In the genomic region with DNA sequence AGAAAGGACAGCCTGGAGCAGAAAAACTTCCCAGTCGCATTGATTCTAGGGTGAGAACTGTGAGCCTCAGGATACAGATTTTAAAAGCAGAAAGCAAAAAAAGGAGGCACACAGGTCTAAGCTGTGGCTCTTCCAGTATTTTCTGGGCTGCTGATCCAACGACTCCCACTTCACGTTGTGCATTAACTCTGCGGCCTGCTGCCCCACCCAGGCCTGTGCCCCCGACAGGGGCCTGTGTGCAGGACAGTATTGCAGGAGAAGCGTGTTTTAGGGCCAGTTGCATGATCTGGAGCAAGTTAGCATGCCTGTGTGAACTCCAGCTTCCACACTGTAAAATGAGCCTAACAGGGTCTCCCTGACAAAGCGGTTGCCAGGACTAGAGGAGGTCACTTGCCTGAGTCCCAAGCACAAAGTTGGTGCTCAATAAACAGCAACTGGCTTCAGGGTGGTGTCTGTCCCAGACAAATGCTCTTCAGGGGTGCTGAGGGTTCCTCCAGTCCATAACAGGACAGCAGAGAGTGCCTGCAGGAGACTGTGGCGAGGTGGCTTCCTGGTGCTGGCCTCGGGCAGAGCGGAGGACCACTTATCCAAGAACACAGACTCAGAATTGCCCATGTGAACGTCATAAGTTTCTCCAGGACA, we compare ENCODE assay signal across 1 cellular context.
TF ChIP-seq lines count a peak whose summit lies in the region.

No MANE protein-coding gene starts in this region.

TF ChIP-seq in WTC11, 78 proteins besides CTCF, POLR2A, EP300 and RAD21 (continued from another document):
- TF ChIP-seq, protein P1, sequence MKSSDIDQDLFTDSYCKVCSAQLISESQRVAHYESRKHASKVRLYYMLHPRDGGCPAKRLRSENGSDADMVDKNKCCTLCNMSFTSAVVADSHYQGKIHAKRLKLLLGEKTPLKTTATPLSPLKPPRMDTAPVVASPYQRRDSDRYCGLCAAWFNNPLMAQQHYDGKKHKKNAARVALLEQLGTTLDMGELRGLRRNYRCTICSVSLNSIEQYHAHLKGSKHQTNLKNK (CRISPR knock-in tag; IDR thresholded peaks at IDR 0.05): no peak
- TF ChIP-seq ZNF232 (CRISPR knock-in tag; IDR thresholded peaks at IDR 0.05) (no peak), ETV6 (CRISPR knock-in tag; IDR thresholded peaks at IDR 0.05) (no peak), NR3C1 (CRISPR knock-in tag; conservative IDR thresholded peaks at IDR 0.05; ENCODE audit: low read depth) (no peak)
- TF ChIP-seq, protein P2, sequence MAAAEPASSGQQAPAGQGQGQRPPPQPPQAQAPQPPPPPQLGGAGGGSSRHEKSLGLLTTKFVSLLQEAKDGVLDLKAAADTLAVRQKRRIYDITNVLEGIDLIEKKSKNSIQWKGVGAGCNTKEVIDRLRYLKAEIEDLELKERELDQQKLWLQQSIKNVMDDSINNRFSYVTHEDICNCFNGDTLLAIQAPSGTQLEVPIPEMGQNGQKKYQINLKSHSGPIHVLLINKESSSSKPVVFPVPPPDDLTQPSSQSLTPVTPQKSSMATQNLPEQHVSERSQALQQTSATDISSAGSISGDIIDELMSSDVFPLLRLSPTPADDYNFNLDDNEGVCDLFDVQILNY (CRISPR knock-in tag; IDR thresholded peaks at IDR 0.05): no peak
